In genomic region chr9:137044502-137045177, GRCh38 we compare ENCODE assay signal across 9 cellular contexts. TPM values are rescaled to one million over a fixed set of nuclear protein-coding genes. Genes with fewer than 3 reads are reported as not detected.
DNase-seq lines count a peak whose midpoint lies in the region; ATAC-seq and TF ChIP-seq lines count a peak whose summit lies in the region.
"Had no signal": no experiment of that assay in that cellular context is flagged by ENCODE, and none has a peak within 500 bp of the region (broad histone marks: within the 10 kb centered on the region; RNA-seq: fewer than 3 reads in every experiment).

No MANE protein-coding gene starts in this region.

- peaks cover 74% of the 10 kb centered on the region for H4K20me1 ChIP-seq in BLaER1
- H4K20me1 ChIP-seq in Loucy (ENCODE audit: insufficient read depth, low read length, poor library complexity, severe bottlenecking): peaks cover 23% of the 10 kb centered on the region

- no peak overlapping the region for H2AFZ ChIP-seq in Loucy (ENCODE audit: low read length)

- H3K4me3 Mint-ChIP-seq in mesothelial cell of epicardium: peak overlapping the region; percentile 63

- DNase-seq in T47D (ENCODE audit: low read depth in 1 of 2, low spot score in 1 of 2) (peak; percentile 77 to 91), mesothelial cell of epicardium (ENCODE audit: low spot score in 2 of 2, unreplicated experiment in 2 of 2) (no peak), retina (no peak)
- DNase-seq in activated CD4-positive, CD25-positive, alpha-beta regulatory T cell treated with anti-CD3 and anti-CD28 coated beads, Interleukin-2, amount 50 U/mL, for 72 hours: no peak

- peak overlapping the region; percentile 99 for H3K4me2 ChIP-seq in BLaER1
- H3K4me2 ChIP-seq in Loucy (ENCODE audit: low read depth, low read length, poor library complexity, severe bottlenecking): peak overlapping the region; percentile 86

- in situ Hi-C loops in T47D (cut with HindIII; ENCODE audit: low pct_unique_long_range_greater_than_20kb, low sequenced_read_pairs): no loop called here

- H3K27ac Mint-ChIP-seq in mesothelial cell of epicardium: no peak overlapping the region
- H3K27ac Mint-ChIP-seq: dendritic cell treated with granulocyte-macrophage colony-stimulating factor and Interleukin-4, amounts not matched to agents 40 ng/mL and 50 ng/mL, for 4 days had no signal

- ATAC-seq in HG02840 (IDR thresholded peaks at IDR 0.05; ENCODE audit: low FRiP score, unreplicated experiment) (no peak), GM18519 (IDR thresholded peaks at IDR 0.05; ENCODE audit: low FRiP score, unreplicated experiment) (no peak)

- H3K4me3 ChIP-seq in BLaER1 (peak overlapping the region; percentile 88), Loucy (ENCODE audit: low read length, poor library complexity, severe bottlenecking) (peak overlapping the region; percentile 82)

- peak overlapping the region; percentile 71 for H3K27ac ChIP-seq in BLaER1

- H3K9me3 ChIP-seq in BLaER1: no peaks in the 10 kb centered on the region
- H3K9me3 ChIP-seq in Loucy (ENCODE audit: insufficient read depth, low read depth, low read length): no peaks in the 10 kb centered on the region

- H3K79me2 ChIP-seq in Loucy (ENCODE audit: insufficient read depth, low read length): peaks cover 21% of the 10 kb centered on the region; the same call in 1 of the 2 replicates

- peaks cover 5% of the 10 kb centered on the region for H3K4me1 Mint-ChIP-seq in mesothelial cell of epicardium

- no peaks in the 10 kb centered on the region for H3F3A ChIP-seq in Loucy (ENCODE audit: low read depth)

- TF ChIP-seq CTCF in Loucy (conservative IDR thresholded peaks at IDR 0.05; ENCODE audit: low read length): no peak
- no peak for TF ChIP-seq CTCF in mesothelial cell of epicardium (IDR thresholded peaks at IDR 0.05; ENCODE audit: unreplicated experiment)

- H3K27me3 ChIP-seq in BLaER1 (peaks cover 48% of the 10 kb centered on the region), Loucy (ENCODE audit: insufficient read depth, low read length, poor library complexity, severe bottlenecking) (no peaks in the 10 kb centered on the region)

- H3K9me3 Mint-ChIP-seq in mesothelial cell of epicardium: no peaks in the 10 kb centered on the region
- H3K9me3 Mint-ChIP-seq: dendritic cell treated with granulocyte-macrophage colony-stimulating factor and Interleukin-4, amounts not matched to agents 40 ng/mL and 50 ng/mL, for 4 days had no signal

- no peaks in the 10 kb centered on the region for H3K36me3 Mint-ChIP-seq in mesothelial cell of epicardium

- H3K27me3 Mint-ChIP-seq in mesothelial cell of epicardium (ENCODE audit: low read depth): peaks cover 52% of the 10 kb centered on the region

- H3K4me1 ChIP-seq in BLaER1 (peaks cover 53% of the 10 kb centered on the region), Loucy (ENCODE audit: insufficient read depth, low read length, poor library complexity, severe bottlenecking) (peaks cover 24% of the 10 kb centered on the region)

- no peaks in the 10 kb centered on the region for H3K9me2 ChIP-seq in Loucy (replicated peaks; ENCODE audit: low read depth, low read length)

- H3K36me3 ChIP-seq in BLaER1: peaks cover 12% of the 10 kb centered on the region
- H3K36me3 ChIP-seq in Loucy (ENCODE audit: insufficient read depth, low read length): no peaks in the 10 kb centered on the region

- H3K9ac ChIP-seq in BLaER1: peak overlapping the region; percentile 80
- peak overlapping the region; percentile 70 for H3K9ac ChIP-seq in Loucy (ENCODE audit: low read depth, low read length, poor library complexity, severe bottlenecking)

RNA-seq across cellular contexts. Expression of gene NPDC1, which starts 1.3 kb away (rescaled TPM):
- 75.8 to 84.0 TPM (median 77.9 TPM) in 3 replicates for total RNA-seq in mesothelial cell of epicardium

RNA-seq across cellular contexts. Expression of gene ENTPD2, which starts 9.2 kb away (rescaled TPM):
- 4.8 to 6.3 TPM (median 5.2 TPM) in 3 replicates for total RNA-seq in mesothelial cell of epicardium

RNA-seq across cellular contexts. Expression of gene FUT7, which starts 12.8 kb away (rescaled TPM):
- total RNA-seq in mesothelial cell of epicardium: 0.09 to 0.13 TPM in 2 of 3 replicates, not detected in the other

RNA-seq across cellular contexts. Expression of gene ABCA2, which starts 16.6 kb away (rescaled TPM):
- 57.7 to 59.3 TPM (median 58.7 TPM) in 3 replicates for total RNA-seq in mesothelial cell of epicardium

RNA-seq across cellular contexts. Expression of gene SAPCD2, which starts 25.7 kb away (rescaled TPM):
- total RNA-seq in mesothelial cell of epicardium: 5.7 to 6.2 TPM (median 5.9 TPM) in 3 replicates

Comparison
In these comparisons a context has a peak if more than half of its experiments do, and no peak if none do; other contexts are left out.
1. DNase-seq: peak in T47D (2 of 2); none in mesothelial cell of epicardium (0 of 2), retina (single experiment) and activated CD4-positive, CD25-positive, alpha-beta regulatory T cell treated with anti-CD3 and anti-CD28 coated beads, Interleukin-2, amount 50 U/mL, for 72 hours (single experiment).